Comparison of ENCODE assay signal across 8 cellular contexts in the genomic region with DNA sequence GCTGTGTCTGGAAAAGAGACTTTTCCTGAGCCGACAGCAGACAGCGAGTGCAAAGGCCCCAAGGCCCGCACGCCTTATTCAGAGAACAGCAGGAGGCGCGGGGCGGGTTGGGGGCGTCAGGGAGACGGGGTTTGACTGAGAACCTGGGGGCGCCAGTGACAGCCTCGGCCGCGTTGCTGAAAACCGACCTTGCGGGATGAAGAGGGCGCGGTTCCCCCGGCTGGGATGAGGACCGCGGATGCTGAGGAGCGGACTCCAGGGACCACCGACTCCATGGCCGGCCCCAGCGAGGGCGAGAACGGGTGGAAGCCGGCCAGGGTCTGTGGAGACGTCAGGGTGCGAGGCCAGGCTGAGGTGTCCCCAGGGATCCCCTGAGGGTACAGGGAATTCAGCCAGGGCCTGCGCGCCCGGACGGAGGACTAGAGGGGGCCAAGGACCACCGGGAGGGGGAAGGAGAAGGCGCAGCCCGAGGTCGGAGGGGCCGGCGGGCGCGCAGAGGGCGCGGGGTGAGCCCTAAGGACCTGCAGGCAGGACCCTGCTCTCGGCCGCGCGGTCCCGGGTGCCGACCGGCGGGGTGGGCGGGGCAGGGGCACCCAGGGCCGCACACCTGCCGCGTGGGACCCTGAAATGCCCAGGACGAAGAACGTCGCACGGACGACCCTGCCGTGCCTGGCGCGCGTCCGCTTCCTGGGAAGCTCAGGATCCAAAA. TPM values are rescaled to one million over a fixed set of nuclear protein-coding genes. Genes with fewer than 3 reads are reported as not detected.
DNase-seq lines count a peak whose midpoint lies in the region; ATAC-seq and TF ChIP-seq lines count a peak whose summit lies in the region.

No MANE protein-coding gene starts in this region.

- H2AK5ac ChIP-seq in mesenchymal stem cell (ENCODE audit: low read length, severe bottlenecking): no peak overlapping the region

- H3K9me3 Mint-ChIP-seq in activated naive CD8-positive, alpha-beta T cell treated with anti-CD3 and anti-CD28 coated beads, Interleukin-2, amount 10 ng/mL, durations not matched to agents 7 days and 5 days: no peaks in the 10 kb centered on the region

- no peaks in the 10 kb centered on the region for H3K36me3 ChIP-seq in ACC112 (ENCODE audit: insufficient read depth, low read length)
- H3K36me3 ChIP-seq in mesenchymal stem cell (ENCODE audit: control insufficient read depth in 1 of 2, insufficient read depth in 2 of 2, low read depth in 1 of 2, low read length in 2 of 2): peaks cover 12 to 20% of the 10 kb centered on the region in 2 experiments

- peak overlapping the region; percentile 65 for H2BK120ac ChIP-seq in mesenchymal stem cell (ENCODE audit: low read depth, low read length)

- H3K4me2 ChIP-seq in mesenchymal stem cell (ENCODE audit: low read length, poor library complexity, severe bottlenecking): peak overlapping the region; percentile 94

- H3K27me3 ChIP-seq in ACC112 (ENCODE audit: insufficient read depth, low read length) (peaks cover 21% of the 10 kb centered on the region), mesenchymal stem cell (ENCODE audit: control insufficient read depth in 1 of 2, insufficient read depth in 1 of 2, low read length in 2 of 2) (peaks cover 15 to 35% of the 10 kb centered on the region in 2 experiments), foreskin keratinocyte (peaks cover 68% of the 10 kb centered on the region)

- H3K4me3 Mint-ChIP-seq in activated naive CD8-positive, alpha-beta T cell treated with anti-CD3 and anti-CD28 coated beads, Interleukin-2, amount 10 ng/mL, durations not matched to agents 7 days and 5 days: peak overlapping the region; percentile 87

- peaks cover 3% of the 10 kb centered on the region for H3K79me1 ChIP-seq in mesenchymal stem cell (replicated peaks; ENCODE audit: low read length, poor library complexity, severe bottlenecking)

- H3K23ac ChIP-seq in mesenchymal stem cell (ENCODE audit: low read length in 2 of 2): peak overlapping the region in 1 of 2 experiments; percentile 73

- peaks cover 14% of the 10 kb centered on the region for H3K4me1 Mint-ChIP-seq in activated naive CD8-positive, alpha-beta T cell treated with anti-CD3 and anti-CD28 coated beads, Interleukin-2, amount 10 ng/mL, durations not matched to agents 7 days and 5 days

- H3K9me3 ChIP-seq in mesenchymal stem cell (ENCODE audit: control insufficient read depth, low read length): no peaks in the 10 kb centered on the region

- peaks cover 17% of the 10 kb centered on the region for H3K27me3 Mint-ChIP-seq in activated naive CD8-positive, alpha-beta T cell treated with anti-CD3 and anti-CD28 coated beads, Interleukin-2, amount 10 ng/mL, durations not matched to agents 7 days and 5 days

- H3K4me1 ChIP-seq in ACC112 (ENCODE audit: control insufficient read depth, insufficient read depth, low read length, unreplicated experiment) (peaks cover 26% of the 10 kb centered on the region), mesenchymal stem cell (ENCODE audit: control insufficient read depth, insufficient read depth, low read depth, low read length) (peaks cover 43% of the 10 kb centered on the region), foreskin keratinocyte (no peaks in the 10 kb centered on the region)

- H2AFZ ChIP-seq in ACC112 (ENCODE audit: low read length, unreplicated experiment) (peak overlapping the region; percentile 86), mesenchymal stem cell (ENCODE audit: low read depth, low read length) (no peak overlapping the region)

- H3K79me2 ChIP-seq in ACC112 (ENCODE audit: control insufficient read depth, insufficient read depth, low read length, unreplicated experiment): peaks cover 25% of the 10 kb centered on the region

- POLR2A ChIA-PET in activated naive CD8-positive, alpha-beta T cell treated with anti-CD3 and anti-CD28 coated beads, Interleukin-2, amount 10 ng/mL, durations not matched to agents 7 days and 5 days (lab: Charles Lee): interaction anchor here (0.6 to 1.4 kb wide), 7 partner anchors 9 to 103 kb away, joined by 3 to 4 read pairs (median 3); a partner anchor contains a TSS

- H3K36me3 Mint-ChIP-seq in activated naive CD8-positive, alpha-beta T cell treated with anti-CD3 and anti-CD28 coated beads, Interleukin-2, amount 10 ng/mL, durations not matched to agents 7 days and 5 days: peaks cover 11% of the 10 kb centered on the region

- 9% methylated on average over 62 of the region's 65 CpGs for WGBS in mesenchymal stem cell

- H3K4me3 ChIP-seq in ACC112 (ENCODE audit: low read depth, low read length) (peak overlapping the region; percentile 97), mesenchymal stem cell (ENCODE audit: insufficient read depth in 1 of 2, low read depth in 1 of 2, low read length in 2 of 2) (peak overlapping the region; percentile 59 to 86)

- no peak for TF ChIP-seq CTCF in foreskin keratinocyte (conservative IDR thresholded peaks at IDR 0.05)

- H2BK12ac ChIP-seq in mesenchymal stem cell (ENCODE audit: low read length in 2 of 2): peak overlapping the region in 1 of 2 experiments; percentile 61

- H3K18ac ChIP-seq in mesenchymal stem cell (ENCODE audit: low read depth in 1 of 2, low read length in 2 of 2): peak overlapping the region; percentile 69 to 87

- peak overlapping the region; percentile 78 for H3K9ac ChIP-seq in mesenchymal stem cell (ENCODE audit: low read length)

- no peak overlapping the region for H3K14ac ChIP-seq in mesenchymal stem cell (ENCODE audit: low read length in 2 of 2)

- ATAC-seq in GM19395 (IDR thresholded peaks at IDR 0.05; ENCODE audit: unreplicated experiment): peak; percentile 8
- ATAC-seq in activated naive CD8-positive, alpha-beta T cell treated with anti-CD3 and anti-CD28 coated beads, Interleukin-2, amount 10 ng/mL, durations not matched to agents 7 days and 5 days (ENCODE audit: low read depth): no peak
- no peak for ATAC-seq in GM19463 (IDR thresholded peaks at IDR 0.05; ENCODE audit: unreplicated experiment)
- no peak for ATAC-seq in foreskin keratinocyte
- ATAC-seq in GM21737 (IDR thresholded peaks at IDR 0.05; ENCODE audit: unreplicated experiment): no peak
- no peak for ATAC-seq in HG03565 (IDR thresholded peaks at IDR 0.05; ENCODE audit: unreplicated experiment)

- no peak overlapping the region for H3K27ac ChIP-seq in ACC112 (ENCODE audit: low read depth, low read length)
- no peak overlapping the region for H3K27ac ChIP-seq in mesenchymal stem cell (ENCODE audit: low read length, poor library complexity, severe bottlenecking)
- H3K27ac ChIP-seq in foreskin keratinocyte: no peak overlapping the region

- H2BK15ac ChIP-seq in mesenchymal stem cell (ENCODE audit: low read depth, poor library complexity, severe bottlenecking): peak overlapping the region; percentile 63

- H4K8ac ChIP-seq in mesenchymal stem cell (ENCODE audit: low read length): peak overlapping the region; percentile 31

- peak overlapping the region in 1 of 2 experiments; percentile 29 for H3K4ac ChIP-seq in mesenchymal stem cell (ENCODE audit: low read depth in 1 of 2, low read length in 2 of 2)

- DNase-seq in activated naive CD8-positive, alpha-beta T cell treated with anti-CD3 and anti-CD28 coated beads, Interleukin-2, amount 10 ng/mL, durations not matched to agents 7 days and 5 days: peak; percentile 52
- no peak for DNase-seq in mesenchymal stem cell
- no peak for DNase-seq in foreskin keratinocyte

- H3K27ac Mint-ChIP-seq in activated naive CD8-positive, alpha-beta T cell treated with anti-CD3 and anti-CD28 coated beads, Interleukin-2, amount 10 ng/mL, durations not matched to agents 7 days and 5 days: peak overlapping the region; percentile 73

- peak overlapping the region; percentile 6 for H4K91ac ChIP-seq in mesenchymal stem cell (ENCODE audit: low read length)

- H2BK5ac ChIP-seq in mesenchymal stem cell (ENCODE audit: low read depth, low read length, poor library complexity, severe bottlenecking): no peak overlapping the region

RNA-seq across cellular contexts. Expression of a gene that starts 0.8 kb away (rescaled TPM):
- total RNA-seq in activated naive CD8-positive, alpha-beta T cell treated with anti-CD3 and anti-CD28 coated beads, Interleukin-2, amount 10 ng/mL, durations not matched to agents 7 days and 5 days: 10 to 100 TPM; 35.7 to 41.6 TPM
- 12.1 TPM for polyA plus RNA-seq in mesenchymal stem cell (2013, experiment 1 of 2)
- 12.0 TPM for polyA plus RNA-seq in mesenchymal stem cell (2013, experiment 2 of 2)
- total RNA-seq in foreskin keratinocyte: 0.18 and 0.31 TPM in 2 replicates
- polyA plus RNA-seq in foreskin keratinocyte: 0.06 and 0.07 TPM in 2 replicates

RNA-seq across cellular contexts. Expression of a gene that starts 49.2 kb away (rescaled TPM):
- 10 to 100 TPM; 85.6 to 87.6 TPM for total RNA-seq in activated naive CD8-positive, alpha-beta T cell treated with anti-CD3 and anti-CD28 coated beads, Interleukin-2, amount 10 ng/mL, durations not matched to agents 7 days and 5 days
- 71.0 TPM for polyA plus RNA-seq in mesenchymal stem cell (2013, experiment 1 of 2)
- polyA plus RNA-seq in mesenchymal stem cell (2013, experiment 2 of 2): 74.3 TPM
- 131 and 135 TPM in 2 replicates for total RNA-seq in foreskin keratinocyte
- 146 and 155 TPM in 2 replicates for polyA plus RNA-seq in foreskin keratinocyte

Comparison
In these comparisons a context has a peak if more than half of its experiments do, and no peak if none do; other contexts are left out.
1. RNA of a gene that starts 0.8 kb away (total RNA-seq): 35.7 to 41.6 TPM in activated naive CD8-positive, alpha-beta T cell treated with anti-CD3 and anti-CD28 coated beads, Interleukin-2, amount 10 ng/mL, durations not matched to agents 7 days and 5 days; 0.18 to 0.31 TPM in foreskin keratinocyte; every median in the first group is over 10 times any median in the second.